ENCODE assay signal across 25 cellular contexts in genomic region chr1:171014878-171015277, GRCh38.
"Had no signal": no experiment of that assay in that cellular context is flagged by ENCODE, and none has a peak within 500 bp of the region (broad histone marks: within the 10 kb centered on the region; RNA-seq: fewer than 3 reads in every experiment).

No MANE protein-coding gene starts in this region.

- H3K4me1 ChIP-seq: esophagus squamous epithelium, gastrocnemius medialis, heart right ventricle, left lung, lower lobe of right lung had no signal

- H3K27ac ChIP-seq: epithelial cell of prostate, esophagus squamous epithelium, gastrocnemius medialis, heart right ventricle, left lung, lower lobe of right lung had no signal

- DNase-seq: cortex of kidney; effector CD8-positive, alpha-beta T cell; effector memory CD8-positive, alpha-beta T cell; endodermal cell; erythroblast; esophagus squamous epithelium; foreskin fibroblast; foreskin melanocyte; gastrocnemius medialis; glutamatergic neuron; head of caudate nucleus; heart right ventricle; hippocampal formation; left cardiac atrium; left lung; left ventricle myocardium superior; lower lobe of right lung; mesenchymal stem cell; mucosa of descending colon; naive B cell had no signal

- ATAC-seq: effector memory CD8-positive, alpha-beta T cell; esophagus mucosa; gastrocnemius medialis; heart right ventricle; left cardiac atrium; left lung; left ventricle myocardium superior; lower lobe of right lung; mucosa of descending colon had no signal

- FAIRE-seq: endometrium, islet of Langerhans, keratinocyte had no signal

- H3K36me3 ChIP-seq: esophagus squamous epithelium, gastrocnemius medialis, heart right ventricle, left lung, lower lobe of right lung had no signal

- H3K9me3 ChIP-seq: esophagus squamous epithelium, gastrocnemius medialis, heart right ventricle, lower lobe of right lung, mucosa of descending colon had no signal

- H3K4me3 ChIP-seq: esophagus squamous epithelium, gastrocnemius medialis, heart right ventricle, left lung, lower lobe of right lung, mucosa of descending colon had no signal

- H3K27me3 ChIP-seq: esophagus squamous epithelium, gastrocnemius medialis, left lung had no signal
